13 cellular contexts compared by ENCODE assay signal in genomic region chr9:114929166-114929565, GRCh38.
DNase-seq lines count a peak whose midpoint lies in the region; ATAC-seq and TF ChIP-seq lines count a peak whose summit lies in the region.
"Had no signal": no experiment of that assay in that cellular context is flagged by ENCODE, and none has a peak within 500 bp of the region (broad histone marks: within the 10 kb centered on the region; RNA-seq: fewer than 3 reads in every experiment).

No MANE protein-coding gene starts in this region.

- H3K4me1 ChIP-seq in rectal smooth muscle tissue (ENCODE audit: control insufficient read depth, insufficient read depth, low read length): no peaks in the 10 kb centered on the region
- H3K4me1 ChIP-seq: pancreas had no signal

- in situ Hi-C loops in GM13976 (cut with MboI; ENCODE audit: low sequenced_read_pairs, unreplicated experiment): no loop called here

- H3K36me3 ChIP-seq in rectal smooth muscle tissue (ENCODE audit: control insufficient read depth, insufficient read depth, low read length): no peaks in the 10 kb centered on the region
- H3K36me3 ChIP-seq: pancreas had no signal

- no peak overlapping the region for H3K9ac ChIP-seq in rectal smooth muscle tissue (ENCODE audit: low read length)
- H3K9ac ChIP-seq: GM23248 had no signal

- peak overlapping the region; percentile 1 for H3K4me3 ChIP-seq in rectal smooth muscle tissue (ENCODE audit: low read length)
- H3K4me3 ChIP-seq: GM23248 had no signal

- no peak for TF ChIP-seq CTCF in GM13976 (IDR thresholded peaks at IDR 0.05; ENCODE audit: borderline replicate concordance, control extremely low read depth, extremely low read depth, insufficient read depth, missing control alignments)

- no peak overlapping the region for H3K27ac ChIP-seq in rectal smooth muscle tissue (ENCODE audit: low read depth, low read length)
- H3K27ac ChIP-seq: GM23248 had no signal

- no peaks in the 10 kb centered on the region for H3K27me3 ChIP-seq in rectal smooth muscle tissue (ENCODE audit: control insufficient read depth, insufficient read depth, low read length)

- ATAC-seq in GM21825 (IDR thresholded peaks at IDR 0.05; ENCODE audit: unreplicated experiment) (no peak), GM21423 (IDR thresholded peaks at IDR 0.05; ENCODE audit: unreplicated experiment) (no peak)

- DNase-seq in GM13976 (ENCODE audit: low spot score) (peak; percentile 30), NOMO-1 (lab: John Stamatoyannopoulos, UW; ENCODE audit: unreplicated experiment in 2 of 2) (peak; percentile 22 to 61), NCI-H187 (lab: John Stamatoyannopoulos, UW) (no peak), kidney glomerular epithelial cell (lab: John Stamatoyannopoulos, UW) (no peak)
- peak; percentile 75 for DNase-seq in central memory CD4-positive, alpha-beta T cell
- DNase-seq: amygdala, erythroblast, GM23248, NCI-H774, pancreas had no signal

Comparison
In these comparisons a context has a peak if more than half of its experiments do, and no peak if none do; other contexts are left out.
1. DNase-seq: peak in GM13976 (single experiment), NOMO-1 (2 of 2) and central memory CD4-positive, alpha-beta T cell (single experiment); none in NCI-H187 (0 of 2) and kidney glomerular epithelial cell (single experiment).